In the genomic region with DNA sequence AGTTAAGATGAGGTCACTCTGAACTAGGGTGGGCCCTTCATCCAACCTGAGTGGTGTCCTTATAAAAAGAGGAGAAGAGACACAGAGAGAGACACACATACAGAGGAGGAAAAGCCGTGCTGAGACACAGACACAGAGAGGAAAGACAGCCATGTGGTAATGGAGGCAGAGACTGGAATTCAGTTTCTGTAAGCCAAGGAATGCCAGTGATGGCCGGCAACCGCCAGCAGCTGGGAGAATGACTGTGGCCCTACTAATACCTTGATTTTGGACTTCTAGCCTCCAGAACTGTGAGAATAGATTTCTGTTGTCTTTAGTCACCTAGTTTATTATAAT, we compare ENCODE assay signal across 1 cellular context.
TF ChIP-seq lines count a peak whose summit lies in the region.

No MANE protein-coding gene starts in this region.

TF ChIP-seq in HEK293, 187 proteins besides CTCF, POLR2A, EP300 and RAD21 (continued from another document):
- TF ChIP-seq, protein P1, sequence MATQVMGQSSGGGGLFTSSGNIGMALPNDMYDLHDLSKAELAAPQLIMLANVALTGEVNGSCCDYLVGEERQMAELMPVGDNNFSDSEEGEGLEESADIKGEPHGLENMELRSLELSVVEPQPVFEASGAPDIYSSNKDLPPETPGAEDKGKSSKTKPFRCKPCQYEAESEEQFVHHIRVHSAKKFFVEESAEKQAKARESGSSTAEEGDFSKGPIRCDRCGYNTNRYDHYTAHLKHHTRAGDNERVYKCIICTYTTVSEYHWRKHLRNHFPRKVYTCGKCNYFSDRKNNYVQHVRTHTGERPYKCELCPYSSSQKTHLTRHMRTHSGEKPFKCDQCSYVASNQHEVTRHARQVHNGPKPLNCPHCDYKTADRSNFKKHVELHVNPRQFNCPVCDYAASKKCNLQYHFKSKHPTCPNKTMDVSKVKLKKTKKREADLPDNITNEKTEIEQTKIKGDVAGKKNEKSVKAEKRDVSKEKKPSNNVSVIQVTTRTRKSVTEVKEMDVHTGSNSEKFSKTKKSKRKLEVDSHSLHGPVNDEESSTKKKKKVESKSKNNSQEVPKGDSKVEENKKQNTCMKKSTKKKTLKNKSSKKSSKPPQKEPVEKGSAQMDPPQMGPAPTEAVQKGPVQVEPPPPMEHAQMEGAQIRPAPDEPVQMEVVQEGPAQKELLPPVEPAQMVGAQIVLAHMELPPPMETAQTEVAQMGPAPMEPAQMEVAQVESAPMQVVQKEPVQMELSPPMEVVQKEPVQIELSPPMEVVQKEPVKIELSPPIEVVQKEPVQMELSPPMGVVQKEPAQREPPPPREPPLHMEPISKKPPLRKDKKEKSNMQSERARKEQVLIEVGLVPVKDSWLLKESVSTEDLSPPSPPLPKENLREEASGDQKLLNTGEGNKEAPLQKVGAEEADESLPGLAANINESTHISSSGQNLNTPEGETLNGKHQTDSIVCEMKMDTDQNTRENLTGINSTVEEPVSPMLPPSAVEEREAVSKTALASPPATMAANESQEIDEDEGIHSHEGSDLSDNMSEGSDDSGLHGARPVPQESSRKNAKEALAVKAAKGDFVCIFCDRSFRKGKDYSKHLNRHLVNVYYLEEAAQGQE (tag by site-specific recombination; IDR thresholded peaks at IDR 0.05), result no peak
